ENCODE assay signal across 29 cellular contexts in genomic region chr3:158804441-158804840, GRCh38. TPM values are rescaled to one million over a fixed set of nuclear protein-coding genes. Genes with fewer than 3 reads are reported as not detected.
DNase-seq lines count a peak whose midpoint lies in the region; ATAC-seq and TF ChIP-seq lines count a peak whose summit lies in the region.
"Had no signal": no experiment of that assay in that cellular context is flagged by ENCODE, and none has a peak within 500 bp of the region (broad histone marks: within the 10 kb centered on the region; RNA-seq: fewer than 3 reads in every experiment).

No MANE protein-coding gene starts in this region.

- no peak for DNase-seq in activated T-cell treated with anti-CD3 and anti-CD28 coated beads, Interleukin-2, amount 50 U/mL, for 72 hours
- no peak for DNase-seq in activated T-cell treated with anti-CD3 and anti-CD28 coated beads, Interleukin-2, amount 50 U/mL, for 24 hours
- no peak for DNase-seq in OCI-LY7 (ENCODE audit: low spot score)
- no peak for DNase-seq in natural killer cell
- no peak for DNase-seq in DMS53 treated with DMSO at 0.1 percent for 48 hours (lab: John Stamatoyannopoulos, UW; ENCODE audit: unreplicated experiment)
- no peak for DNase-seq in suprapubic skin (ENCODE audit: low spot score in 2 of 2)
- no peak for DNase-seq in activated CD4-positive, alpha-beta T cell treated with anti-CD3 and anti-CD28 coated beads, Interleukin-2, amount 50 U/mL, for 1 hour
- DNase-seq: 8988T; activated CD4-positive, alpha-beta T cell treated with anti-CD3 and anti-CD28 coated beads for 4 hours; activated CD8-positive, alpha-beta memory T cell treated with anti-CD3 and anti-CD28 coated beads for 24 hours; activated gamma-delta T cell treated with Interleukin-2 at 50 U/mL for 16 hours; body of pancreas; CD8-positive, alpha-beta T cell; IMR-90; left colon; mammary epithelial cell; MG63; NCI-H2029; NCI-H2227 treated with DMSO at 0.1 percent for 48 hours; NCI-H69; stimulated activated CD4-positive, alpha-beta T cell treated with anti-CD3 and anti-CD28 coated beads, Interleukin-15, amount 100 ng/mL, for 24 hours; stimulated activated naive CD4-positive, alpha-beta T cell; testis; uterus had no signal

- peaks cover 44% of the 10 kb centered on the region for H3K36me3 ChIP-seq in OCI-LY7 (ENCODE audit: insufficient read depth, low read length)
- peaks cover 24% of the 10 kb centered on the region for H3K36me3 ChIP-seq in suprapubic skin
- H3K36me3 ChIP-seq: uterus had no signal

- H3K4me1 Mint-ChIP-seq in activated T-cell treated with anti-CD3 and anti-CD28 coated beads, Interleukin-2, amount 50 U/mL, for 72 hours (ENCODE audit: low read depth): peaks cover 24% of the 10 kb centered on the region
- peaks cover 49% of the 10 kb centered on the region for H3K4me1 Mint-ChIP-seq in activated T-cell treated with anti-CD3 and anti-CD28 coated beads, Interleukin-2, amount 50 U/mL, for 24 hours (ENCODE audit: low read depth)
- peaks cover 44% of the 10 kb centered on the region for H3K4me1 Mint-ChIP-seq in dendritic cell treated with granulocyte-macrophage colony-stimulating factor and Interleukin-4, amounts not matched to agents 40 ng/mL and 50 ng/mL, for 4 days (ENCODE audit: low read depth)
- peaks cover 31 to 38% of the 10 kb centered on the region in 2 donors for H3K4me1 Mint-ChIP-seq in natural killer cell

- peak overlapping the region; percentile 94; the same call in 1 of the 2 replicates for H3K4me2 ChIP-seq in OCI-LY7 (ENCODE audit: low read length)

- intact Hi-C loops in OCI-LY7 (cut with micrococcal nuclease; ENCODE audit: unreplicated experiment) (loop anchor here (10.0 kb wide), 1 partner anchor 710 kb away; no protein-coding TSS in a partner anchor), natural killer cell (cut with micrococcal nuclease) (no loop called here)
- intact Hi-C loops in dendritic cell treated with granulocyte-macrophage colony-stimulating factor and Interleukin-4, amounts not matched to agents 40 ng/mL and 50 ng/mL, for 4 days (cut with micrococcal nuclease): loop anchor here (10.0 kb wide), 1 partner anchor 1650 kb away; no protein-coding TSS in a partner anchor

- no peaks in the 10 kb centered on the region for H3K36me3 Mint-ChIP-seq in activated T-cell treated with anti-CD3 and anti-CD28 coated beads, Interleukin-2, amount 50 U/mL, for 72 hours (ENCODE audit: insufficient read depth in 2 of 2)
- peaks cover 52% of the 10 kb centered on the region for H3K36me3 Mint-ChIP-seq in activated T-cell treated with anti-CD3 and anti-CD28 coated beads, Interleukin-2, amount 50 U/mL, for 24 hours (ENCODE audit: low read depth)
- peaks cover 67% of the 10 kb centered on the region for H3K36me3 Mint-ChIP-seq in dendritic cell treated with granulocyte-macrophage colony-stimulating factor and Interleukin-4, amounts not matched to agents 40 ng/mL and 50 ng/mL, for 4 days (ENCODE audit: low read depth)
- H3K36me3 Mint-ChIP-seq in natural killer cell: no peaks in the 10 kb centered on the region

- no peak for TF ChIP-seq POLR2A in suprapubic skin (IDR thresholded peaks at IDR 0.05)

- H3K9me3 ChIP-seq in OCI-LY7 (ENCODE audit: low read length): no peaks in the 10 kb centered on the region
- H3K9me3 ChIP-seq in suprapubic skin: no peaks in the 10 kb centered on the region
- H3K9me3 ChIP-seq: body of pancreas, HAP-1, MG63, testis, uterus had no signal

- H3K4me3 ChIP-seq in OCI-LY7 (ENCODE audit: low read depth, low read length, poor library complexity, severe bottlenecking) (no peak overlapping the region), suprapubic skin (no peak overlapping the region)
- H3K4me3 ChIP-seq: body of pancreas, HAP-1, MG63, testis, uterus had no signal

- 87% methylated on average over 3 of the region's 3 CpGs for WGBS in suprapubic skin

- H2AFZ ChIP-seq in OCI-LY7 (ENCODE audit: low read length): no peak overlapping the region

- no peaks in the 10 kb centered on the region for H3K27me3 Mint-ChIP-seq in activated T-cell treated with anti-CD3 and anti-CD28 coated beads, Interleukin-2, amount 50 U/mL, for 72 hours (ENCODE audit: low read depth)
- no peaks in the 10 kb centered on the region for H3K27me3 Mint-ChIP-seq in activated T-cell treated with anti-CD3 and anti-CD28 coated beads, Interleukin-2, amount 50 U/mL, for 24 hours
- H3K27me3 Mint-ChIP-seq in dendritic cell treated with granulocyte-macrophage colony-stimulating factor and Interleukin-4, amounts not matched to agents 40 ng/mL and 50 ng/mL, for 4 days: no peaks in the 10 kb centered on the region
- no peaks in the 10 kb centered on the region for H3K27me3 Mint-ChIP-seq in natural killer cell (ENCODE audit: low read depth in 2 of 2)

- CTCF ChIA-PET in OCI-LY7 (lab: Charles Lee; ENCODE audit: unreplicated experiment): no interaction called here

- no peaks in the 10 kb centered on the region for H3K9me3 Mint-ChIP-seq in activated T-cell treated with anti-CD3 and anti-CD28 coated beads, Interleukin-2, amount 50 U/mL, for 72 hours
- H3K9me3 Mint-ChIP-seq in activated T-cell treated with anti-CD3 and anti-CD28 coated beads, Interleukin-2, amount 50 U/mL, for 24 hours: no peaks in the 10 kb centered on the region
- no peaks in the 10 kb centered on the region for H3K9me3 Mint-ChIP-seq in dendritic cell treated with granulocyte-macrophage colony-stimulating factor and Interleukin-4, amounts not matched to agents 40 ng/mL and 50 ng/mL, for 4 days
- no peaks in the 10 kb centered on the region for H3K9me3 Mint-ChIP-seq in natural killer cell
- H3K9me3 Mint-ChIP-seq: CD8-positive, alpha-beta T cell; T-helper 2 cell treated with Interferon-gamma antibody and Interleukin-4, amounts not matched to agents 5 μg/mL and 100 μg/mL, for 36 hours had no signal

- H3K79me2 ChIP-seq in OCI-LY7 (ENCODE audit: insufficient read depth, low read depth, low read length): peaks cover 21% of the 10 kb centered on the region; the same call in 1 of the 2 replicates

- peaks cover 21% of the 10 kb centered on the region for H3K4me1 ChIP-seq in OCI-LY7 (ENCODE audit: insufficient read depth, low read length, poor library complexity, severe bottlenecking)
- H3K4me1 ChIP-seq in suprapubic skin: peaks cover 34% of the 10 kb centered on the region

- no peak for TF ChIP-seq EP300 in suprapubic skin (IDR thresholded peaks at IDR 0.05)

- ATAC-seq in activated T-cell treated with anti-CD3 and anti-CD28 coated beads, Interleukin-2, amount 50 U/mL, for 72 hours (replicated peaks in 1 of 2): no peak
- ATAC-seq in natural killer cell: no peak
- ATAC-seq: body of pancreas; CD8-positive, alpha-beta T cell; left colon; Right ventricle myocardium inferior had no signal

- H3K27ac ChIP-seq in OCI-LY7 (ENCODE audit: low read depth, low read length, poor library complexity, severe bottlenecking): no peak overlapping the region
- H3K27ac ChIP-seq in suprapubic skin: no peak overlapping the region
- H3K27ac ChIP-seq: epithelial cell of prostate, testis, uterus had no signal

- no TSS peak for BruUV-seq in OCI-LY7 (replicated peaks; lab: Mats Ljungman, UMichigan)

- peak overlapping the region; percentile 60 for H3K27ac Mint-ChIP-seq in activated T-cell treated with anti-CD3 and anti-CD28 coated beads, Interleukin-2, amount 50 U/mL, for 72 hours
- no peak overlapping the region for H3K27ac Mint-ChIP-seq in activated T-cell treated with anti-CD3 and anti-CD28 coated beads, Interleukin-2, amount 50 U/mL, for 24 hours
- peak overlapping the region; percentile 52 for H3K27ac Mint-ChIP-seq in dendritic cell treated with granulocyte-macrophage colony-stimulating factor and Interleukin-4, amounts not matched to agents 40 ng/mL and 50 ng/mL, for 4 days
- no peak overlapping the region for H3K27ac Mint-ChIP-seq in natural killer cell
- H3K27ac Mint-ChIP-seq: CD8-positive, alpha-beta T cell; T-helper 2 cell treated with Interferon-gamma antibody and Interleukin-4, amounts not matched to agents 5 μg/mL and 100 μg/mL, for 36 hours had no signal

- H3K27me3 ChIP-seq in suprapubic skin: no peaks in the 10 kb centered on the region
- H3K27me3 ChIP-seq: body of pancreas, MG63, testis, uterus had no signal

- POLR2A ChIA-PET in OCI-LY7 (lab: Charles Lee): no interaction called here

- H3K4me3 Mint-ChIP-seq in activated T-cell treated with anti-CD3 and anti-CD28 coated beads, Interleukin-2, amount 50 U/mL, for 72 hours: peak overlapping the region in 1 of 2 donors; percentile 24
- H3K4me3 Mint-ChIP-seq in activated T-cell treated with anti-CD3 and anti-CD28 coated beads, Interleukin-2, amount 50 U/mL, for 24 hours: no peak overlapping the region
- peak overlapping the region; percentile 59 for H3K4me3 Mint-ChIP-seq in dendritic cell treated with granulocyte-macrophage colony-stimulating factor and Interleukin-4, amounts not matched to agents 40 ng/mL and 50 ng/mL, for 4 days
- H3K4me3 Mint-ChIP-seq in natural killer cell: no peak overlapping the region
- H3K4me3 Mint-ChIP-seq: CD8-positive, alpha-beta T cell; T-helper 2 cell treated with Interferon-gamma antibody and Interleukin-4, amounts not matched to agents 5 μg/mL and 100 μg/mL, for 36 hours had no signal

- no peaks in the 10 kb centered on the region for H4K20me1 ChIP-seq in OCI-LY7 (ENCODE audit: insufficient read depth, low read length)

- no peaks in the 10 kb centered on the region for H3K9me2 ChIP-seq in OCI-LY7 (ENCODE audit: insufficient read depth, low read length)

- TF ChIP-seq CTCF in OCI-LY7 (conservative IDR thresholded peaks at IDR 0.05; ENCODE audit: low read length) (no peak), natural killer cell (IDR thresholded peaks at IDR 0.05) (no peak), suprapubic skin (IDR thresholded peaks at IDR 0.05) (no peak)

RNA-seq across cellular contexts. Expression of gene MFSD1, which starts 2.6 kb away (rescaled TPM):
- 10 to 100 TPM; 11.2 to 17.5 TPM for total RNA-seq in activated T-cell treated with anti-CD3 and anti-CD28 coated beads, Interleukin-2, amount 50 U/mL, for 72 hours
- 19.8 and 26.0 TPM in 2 replicates for total RNA-seq in OCI-LY7 (2014; rRNA removed; shearing (Covaris generic))
- total RNA-seq in OCI-LY7 (2022) (22.7 and 27.3 TPM in 2 replicates), natural killer cell (10 to 100 TPM; 27.3 to 37.3 (median 33.6) TPM), suprapubic skin (10 to 100 TPM; 46.3 to 80.6 (median 70.8) TPM)

Comparison
In these comparisons a context has a peak if more than half of its experiments do, and no peak if none do; other contexts are left out.
1. H3K27ac Mint-ChIP-seq: peak in activated T-cell treated with anti-CD3 and anti-CD28 coated beads, Interleukin-2, amount 50 U/mL, for 72 hours (single experiment) and dendritic cell treated with granulocyte-macrophage colony-stimulating factor and Interleukin-4, amounts not matched to agents 40 ng/mL and 50 ng/mL, for 4 days (single experiment); none in activated T-cell treated with anti-CD3 and anti-CD28 coated beads, Interleukin-2, amount 50 U/mL, for 24 hours (single experiment) and natural killer cell (0 of 2).